32 cellular contexts compared by ENCODE assay signal in genomic region chr17:31880311-31880710, GRCh38. TPM values are rescaled to one million over a fixed set of nuclear protein-coding genes. Genes with fewer than 3 reads are reported as not detected.
A peak's percentile ranks its signal among the peaks of the same experiment; 100 is the strongest.
DNase-seq lines count a peak whose midpoint lies in the region; ATAC-seq, FAIRE-seq and TF ChIP-seq lines count a peak whose summit lies in the region.
"Had no signal": no experiment of that assay in that cellular context is flagged by ENCODE, and none has a peak within 500 bp of the region (broad histone marks: within the 10 kb centered on the region; RNA-seq: fewer than 3 reads in every experiment).

No MANE protein-coding gene starts in this region.

- CTCF ChIA-PET in Caco-2 (lab: Charles Lee), result no interaction called here

- H3K4me3 Mint-ChIP-seq in activated T-cell treated with anti-CD3 and anti-CD28 coated beads, Interleukin-2, amount 50 U/mL, for 24 hours, result no peak overlapping the region
- H3K4me3 Mint-ChIP-seq in activated T-cell treated with anti-CD3 and anti-CD28 coated beads, Interleukin-2, amount 50 U/mL, for 4 hours, result no peak overlapping the region
- H3K4me3 Mint-ChIP-seq in Caco-2 (ENCODE audit: unreplicated experiment) (no peak overlapping the region), astrocyte (ENCODE audit: unreplicated experiment) (peak overlapping the region; percentile 34), osteocyte (ENCODE audit: unreplicated experiment) (no peak overlapping the region)
- H3K4me3 Mint-ChIP-seq: activated CD4-positive, alpha-beta T cell treated with anti-CD3 and anti-CD28 coated beads, Interleukin-2, amount 10 ng/mL, durations not matched to agents 7 days and 5 days; CD8-positive, alpha-beta T cell; naive thymus-derived CD4-positive, alpha-beta T cell; stimulated activated naive B cell treated with anti-CD40 and anti-IgM and Interleukin-4, amounts not matched to agents 10 μg/mL and 1 μg/mL and 100 μg/mL, for 72 hours had no signal

- TF ChIP-seq CTCF in Caco-2 (IDR thresholded peaks at IDR 0.05; ENCODE audit: insufficient read depth in 1 of 2, low read depth in 1 of 2, low read length in 1 of 2, severe bottlenecking in 1 of 2, unreplicated experiment in 1 of 2) (no peak), astrocyte (IDR thresholded peaks at IDR 0.05; ENCODE audit: insufficient read depth, low read depth, low read length) (no peak), osteocyte (IDR thresholded peaks at IDR 0.05) (no peak), left ventricle myocardium inferior (IDR thresholded peaks at IDR 0.05; ENCODE audit: borderline replicate concordance) (no peak)

- no peaks in the 10 kb centered on the region for H3K9me3 Mint-ChIP-seq in activated T-cell treated with anti-CD3 and anti-CD28 coated beads, Interleukin-2, amount 50 U/mL, for 24 hours
- no peaks in the 10 kb centered on the region for H3K9me3 Mint-ChIP-seq in activated T-cell treated with anti-CD3 and anti-CD28 coated beads, Interleukin-2, amount 50 U/mL, for 4 hours
- H3K9me3 Mint-ChIP-seq in Caco-2 (ENCODE audit: unreplicated experiment), result no peaks in the 10 kb centered on the region
- H3K9me3 Mint-ChIP-seq in astrocyte (ENCODE audit: unreplicated experiment), result no peaks in the 10 kb centered on the region
- H3K9me3 Mint-ChIP-seq in osteocyte (ENCODE audit: unreplicated experiment), result no peaks in the 10 kb centered on the region
- H3K9me3 Mint-ChIP-seq: activated CD4-positive, alpha-beta T cell treated with anti-CD3 and anti-CD28 coated beads, Interleukin-2, amount 10 ng/mL, durations not matched to agents 7 days and 5 days; CD8-positive, alpha-beta T cell; IgD-negative memory B cell; naive thymus-derived CD4-positive, alpha-beta T cell; stimulated activated naive B cell treated with anti-CD40 and anti-IgM and Interleukin-4, amounts not matched to agents 10 μg/mL and 1 μg/mL and 100 μg/mL, for 72 hours had no signal

- no peaks in the 10 kb centered on the region for H3K9me3 ChIP-seq in Caco-2
- no peaks in the 10 kb centered on the region for H3K9me3 ChIP-seq in astrocyte (ENCODE audit: insufficient read depth, low read depth, low read length)
- no peaks in the 10 kb centered on the region for H3K9me3 ChIP-seq in left ventricle myocardium inferior (replicated peaks)
- H3K9me3 ChIP-seq: A549, esophagus muscularis mucosa, suprapubic skin, upper lobe of right lung had no signal

- H4K20me1 ChIP-seq in astrocyte (ENCODE audit: insufficient read depth, low read length), result peaks cover 7% of the 10 kb centered on the region

- no peak for FAIRE-seq in astrocyte (lab: Jason Lieb, UNC)
- FAIRE-seq: A549, GM18507 had no signal

- H3K27me3 ChIP-seq in Caco-2 (replicated peaks; ENCODE audit: control insufficient read depth, insufficient read depth, low read length) (no peaks in the 10 kb centered on the region), astrocyte (ENCODE audit: insufficient read depth, low read length) (no peaks in the 10 kb centered on the region), left ventricle myocardium inferior (ENCODE audit: low read depth) (no peaks in the 10 kb centered on the region)
- H3K27me3 ChIP-seq: esophagus muscularis mucosa, suprapubic skin, upper lobe of right lung had no signal

- H3K27ac ChIP-seq in astrocyte (ENCODE audit: low read depth, low read length) (no peak overlapping the region), left ventricle myocardium inferior (replicated peaks) (no peak overlapping the region)
- H3K27ac ChIP-seq: A549, esophagus muscularis mucosa, suprapubic skin, upper lobe of right lung had no signal

- H3K27me3 Mint-ChIP-seq in activated T-cell treated with anti-CD3 and anti-CD28 coated beads, Interleukin-2, amount 50 U/mL, for 24 hours, result no peaks in the 10 kb centered on the region
- H3K27me3 Mint-ChIP-seq in activated T-cell treated with anti-CD3 and anti-CD28 coated beads, Interleukin-2, amount 50 U/mL, for 4 hours (ENCODE audit: low read depth), result no peaks in the 10 kb centered on the region
- H3K27me3 Mint-ChIP-seq in Caco-2 (ENCODE audit: insufficient read depth, unreplicated experiment) (no peaks in the 10 kb centered on the region), astrocyte (ENCODE audit: low read depth, unreplicated experiment) (no peaks in the 10 kb centered on the region), osteocyte (ENCODE audit: unreplicated experiment) (no peaks in the 10 kb centered on the region)
- H3K27me3 Mint-ChIP-seq: activated CD4-positive, alpha-beta T cell treated with anti-CD3 and anti-CD28 coated beads, Interleukin-2, amount 10 ng/mL, durations not matched to agents 7 days and 5 days; IgD-negative memory B cell; naive thymus-derived CD4-positive, alpha-beta T cell; stimulated activated naive B cell treated with anti-CD40 and anti-IgM and Interleukin-4, amounts not matched to agents 10 μg/mL and 1 μg/mL and 100 μg/mL, for 72 hours had no signal

- no peak overlapping the region for H3K4me3 ChIP-seq in Caco-2 (ENCODE audit: low read depth, low read length)
- no peak overlapping the region for H3K4me3 ChIP-seq in astrocyte (ENCODE audit: insufficient read depth, low read depth, low read length)
- H3K4me3 ChIP-seq in left ventricle myocardium inferior, result no peak overlapping the region
- H3K4me3 ChIP-seq: A549, esophagus muscularis mucosa, suprapubic skin, upper lobe of right lung had no signal

- POLR2A ChIA-PET in Caco-2 (lab: Charles Lee), result no interaction called here

- BruUV-seq in Caco-2 (replicated peaks; lab: Mats Ljungman, UMichigan), result no TSS peak

- DNase-seq in activated T-cell treated with anti-CD3 and anti-CD28 coated beads, Interleukin-2, amount 50 U/mL, for 24 hours, result no peak
- DNase-seq in activated T-cell treated with anti-CD3 and anti-CD28 coated beads, Interleukin-2, amount 50 U/mL, for 4 hours, result no peak
- DNase-seq in Caco-2 (no peak), astrocyte (ENCODE audit: low read depth) (no peak), osteocyte (ENCODE audit: extremely low spot score, unreplicated experiment) (no peak), left ventricle myocardium inferior (no peak)
- DNase-seq in effector CD4-positive, alpha-beta T cell, result no peak
- DNase-seq: activated CD4-positive, alpha-beta T cell treated with anti-CD3 and anti-CD28 coated beads, Interleukin-2, amount 10 ng/mL, durations not matched to agents 7 days and 5 days; AML-193; CD8-positive, alpha-beta T cell; DMS 273 treated with DMSO at 0.1 percent for 48 hours; foreskin fibroblast; islet precursor cell; midbrain; naive thymus-derived CD4-positive, alpha-beta T cell; NCI-H146; NCI-H226; NCI-H69; nucleus accumbens; SHP77; stimulated activated CD4-positive, alpha-beta T cell treated with anti-CD3 and anti-CD28 coated beads, Interleukin-15, amount 100 ng/mL, for 24 hours; stimulated activated CD4-positive, alpha-beta T cell treated with anti-CD3 and anti-CD28 coated beads, Interleukin-4, amount 100 ng/mL, for 4 hours; stimulated activated naive B cell treated with anti-CD40 and anti-IgM and Interleukin-4, amounts not matched to agents 10 μg/mL and 1 μg/mL and 100 μg/mL, for 72 hours; T-helper 2 cell; upper lobe of right lung had no signal

- H3K4me2 ChIP-seq in astrocyte (ENCODE audit: low read length), result no peak overlapping the region
- H3K4me2 ChIP-seq: A549 had no signal

- H3K36me3 ChIP-seq in Caco-2 (ENCODE audit: control insufficient read depth, insufficient read depth, low read length) (peaks cover 1% of the 10 kb centered on the region; the same call in 1 of the 2 replicates), astrocyte (ENCODE audit: insufficient read depth, low read length) (peaks cover 53% of the 10 kb centered on the region), left ventricle myocardium inferior (peaks cover 98% of the 10 kb centered on the region)

- intact Hi-C loops in Caco-2 (cut with micrococcal nuclease; ENCODE audit: unreplicated experiment) (no loop called here), left ventricle myocardium inferior (cut with micrococcal nuclease) (no loop called here)

- ATAC-seq in activated T-cell treated with anti-CD3 and anti-CD28 coated beads, Interleukin-2, amount 50 U/mL, for 4 hours, result no peak
- ATAC-seq in GM18858 (IDR thresholded peaks at IDR 0.05; ENCODE audit: unreplicated experiment), result no peak
- ATAC-seq: CD8-positive, alpha-beta T cell; naive thymus-derived CD4-positive, alpha-beta T cell; Panc1; stimulated activated naive B cell treated with anti-CD40 and anti-IgM and Interleukin-4, amounts not matched to agents 10 μg/mL and 1 μg/mL and 100 μg/mL, for 72 hours; upper lobe of right lung had no signal

- no peaks in the 10 kb centered on the region for H3K79me2 ChIP-seq in astrocyte (ENCODE audit: insufficient read depth, low read length)

- H3K27ac Mint-ChIP-seq in activated T-cell treated with anti-CD3 and anti-CD28 coated beads, Interleukin-2, amount 50 U/mL, for 24 hours, result peak overlapping the region; percentile 42
- H3K27ac Mint-ChIP-seq in Caco-2 (ENCODE audit: unreplicated experiment) (peak overlapping the region; percentile 7), astrocyte (ENCODE audit: unreplicated experiment) (peak overlapping the region; percentile 66), osteocyte (ENCODE audit: unreplicated experiment) (peak overlapping the region; percentile 29)
- H3K27ac Mint-ChIP-seq: activated CD4-positive, alpha-beta T cell treated with anti-CD3 and anti-CD28 coated beads, Interleukin-2, amount 10 ng/mL, durations not matched to agents 7 days and 5 days; CD8-positive, alpha-beta T cell; stimulated activated naive B cell treated with anti-CD40 and anti-IgM and Interleukin-4, amounts not matched to agents 10 μg/mL and 1 μg/mL and 100 μg/mL, for 72 hours had no signal

- H3K9ac ChIP-seq in astrocyte (ENCODE audit: low read length), result no peak overlapping the region

- no peak overlapping the region for H2AFZ ChIP-seq in astrocyte (ENCODE audit: low read depth, low read length)

- H3K36me3 Mint-ChIP-seq in activated T-cell treated with anti-CD3 and anti-CD28 coated beads, Interleukin-2, amount 50 U/mL, for 24 hours (ENCODE audit: low read depth), result peaks cover 89% of the 10 kb centered on the region
- H3K36me3 Mint-ChIP-seq in activated T-cell treated with anti-CD3 and anti-CD28 coated beads, Interleukin-2, amount 50 U/mL, for 4 hours (ENCODE audit: insufficient read depth), result peaks cover 26% of the 10 kb centered on the region
- peaks cover 93% of the 10 kb centered on the region for H3K36me3 Mint-ChIP-seq in Caco-2 (ENCODE audit: insufficient read depth, unreplicated experiment)
- peaks cover 21% of the 10 kb centered on the region for H3K36me3 Mint-ChIP-seq in astrocyte (ENCODE audit: low read depth, unreplicated experiment)
- H3K36me3 Mint-ChIP-seq in osteocyte (ENCODE audit: unreplicated experiment), result peaks cover 25% of the 10 kb centered on the region

- H3K4me1 ChIP-seq in Caco-2 (no peaks in the 10 kb centered on the region), astrocyte (ENCODE audit: insufficient read depth, low read length) (peaks cover 22% of the 10 kb centered on the region), left ventricle myocardium inferior (no peaks in the 10 kb centered on the region)
- H3K4me1 ChIP-seq: A549, suprapubic skin, upper lobe of right lung had no signal

- peaks cover 26% of the 10 kb centered on the region for H3K4me1 Mint-ChIP-seq in activated T-cell treated with anti-CD3 and anti-CD28 coated beads, Interleukin-2, amount 50 U/mL, for 24 hours (ENCODE audit: low read depth)
- H3K4me1 Mint-ChIP-seq in activated T-cell treated with anti-CD3 and anti-CD28 coated beads, Interleukin-2, amount 50 U/mL, for 4 hours (ENCODE audit: low read depth), result peaks cover 18% of the 10 kb centered on the region
- no peaks in the 10 kb centered on the region for H3K4me1 Mint-ChIP-seq in Caco-2 (ENCODE audit: low read depth, unreplicated experiment)
- peaks cover 11% of the 10 kb centered on the region for H3K4me1 Mint-ChIP-seq in astrocyte (ENCODE audit: low read depth, unreplicated experiment)
- peaks cover 27% of the 10 kb centered on the region for H3K4me1 Mint-ChIP-seq in osteocyte (ENCODE audit: unreplicated experiment)

RNA-seq across cellular contexts. Expression of gene UTP6, which starts 21.2 kb away (rescaled TPM):
- 100 to 1,000 TPM; 174 to 194 (median 184) TPM for total RNA-seq in activated T-cell treated with anti-CD3 and anti-CD28 coated beads, Interleukin-2, amount 50 U/mL, for 4 hours
- total RNA-seq in Caco-2 (2022) (125 and 126 TPM in 2 replicates), astrocyte (101 and 106 TPM in 2 replicates), osteocyte (74.3 and 77.0 TPM in 2 replicates), left ventricle myocardium inferior (32.0 TPM)

RNA-seq across cellular contexts. Expression of gene COPRS, which starts 21.3 kb away (rescaled TPM):
- 10 to 100 TPM; 46.4 to 67.9 (median 58.9) TPM for total RNA-seq in activated T-cell treated with anti-CD3 and anti-CD28 coated beads, Interleukin-2, amount 50 U/mL, for 4 hours
- 56.7 and 62.2 TPM in 2 replicates for total RNA-seq in Caco-2 (2022)
- 27.6 and 27.8 TPM in 2 replicates for total RNA-seq in astrocyte
- 51.2 and 52.9 TPM in 2 replicates for total RNA-seq in osteocyte
- total RNA-seq in left ventricle myocardium inferior, result 52.5 TPM

RNA-seq across cellular contexts. Expression of gene SUZ12, which starts 56.5 kb away (rescaled TPM):
- 10 to 100 TPM; 57.3 to 65.5 (median 58.4) TPM for total RNA-seq in activated T-cell treated with anti-CD3 and anti-CD28 coated beads, Interleukin-2, amount 50 U/mL, for 4 hours
- total RNA-seq in Caco-2 (2022), result 55.1 and 55.6 TPM in 2 replicates
- total RNA-seq in astrocyte, result 16.6 and 18.7 TPM in 2 replicates
- 25.4 and 27.5 TPM in 2 replicates for total RNA-seq in osteocyte
- total RNA-seq in left ventricle myocardium inferior, result 12.6 TPM

Comparison
In these comparisons a context has a peak if more than half of its experiments do, and no peak if none do; other contexts are left out.
1. H3K27ac Mint-ChIP-seq: peak in every context shown above with its lines; median percentile 66 in astrocyte; 42 in activated T-cell treated with anti-CD3 and anti-CD28 coated beads, Interleukin-2, amount 50 U/mL, for 24 hours; 29 in osteocyte; 7 in Caco-2.